ENCODE assay signal across 26 cellular contexts in genomic region chr1:208176654-208177053, GRCh38.
"Had no signal": no experiment of that assay in that cellular context is flagged by ENCODE, and none has a peak within 500 bp of the region (broad histone marks: within the 10 kb centered on the region; RNA-seq: fewer than 3 reads in every experiment).

No MANE protein-coding gene starts in this region.

- ATAC-seq: activated CD8-positive, alpha-beta T cell treated with anti-CD3 and anti-CD28 coated beads, Interleukin-2, amount 10 ng/mL, durations not matched to agents 7 days and 5 days; activated T-helper 17 cell treated with anti-CD3 and anti-CD28 coated beads, Interleukin-2, amount 50 U/mL, for 72 hours; natural killer cell treated with Interleukin-12 subunit alpha and Interleukin-12 subunit beta and Interleukin-15 and Interleukin-18, amount 100 ng/mL, for 72 hours; pancreas; right cardiac atrium; stimulated activated effector memory CD8-positive, alpha-beta T cell treated with anti-CD3 and anti-CD28 coated beads, Interleukin-12 subunit alpha, Interleukin-12 subunit beta, amount 100 ng/mL, for 72 hours; stimulated activated naive CD8-positive, alpha-beta T cell treated with anti-CD3 and anti-CD28 coated beads, Interleukin-15, amount 100 ng/mL, for 72 hours had no signal

- H3K4me3 ChIP-seq: colonic mucosa, dorsolateral prefrontal cortex, left ventricle myocardium inferior, pancreas, suprapubic skin, upper lobe of left lung had no signal

- FAIRE-seq: astrocyte, pancreas, TTC549 had no signal

- H3K27ac ChIP-seq: epithelial cell of prostate, left ventricle myocardium inferior, pancreas, suprapubic skin had no signal

- DNase-seq: activated CD4-positive, alpha-beta T cell treated with anti-CD3 and anti-CD28 coated beads for 1 hour; activated CD4-positive, alpha-beta T cell treated with anti-CD3 and anti-CD28 coated beads, Interleukin-2, amount 50 U/mL, for 1 hour; activated CD8-positive, alpha-beta T cell treated with anti-CD3 and anti-CD28 coated beads, Interleukin-2, amount 10 ng/mL, durations not matched to agents 7 days and 5 days; activated naive CD8-positive, alpha-beta T cell treated with anti-CD3 and anti-CD28 coated beads for 36 hours; activated T-cell treated with anti-CD3 and anti-CD28 coated beads, Interleukin-2, amount 50 U/mL, for 1 hour; colonic mucosa; dorsolateral prefrontal cortex; endodermal cell; immature natural killer cell; left ventricle myocardium inferior; mammary epithelial cell; midbrain; pancreas; right cardiac atrium; stimulated activated CD4-positive, alpha-beta T cell treated with anti-CD3 and anti-CD28 coated beads, Interleukin-12 subunit alpha, Interleukin-12 subunit beta, amount 100 ng/mL, for 4 hours; stimulated activated CD4-positive, alpha-beta T cell treated with anti-CD3 and anti-CD28 coated beads, Interleukin-1b, Interleukin-23, amount 100 ng/mL, for 48 hours; stimulated activated naive CD8-positive, alpha-beta T cell treated with anti-CD3 and anti-CD28 coated beads, Interleukin-15, amount 100 ng/mL, for 72 hours; T-helper 1 cell; upper lobe of left lung had no signal

- H3K36me3 ChIP-seq: colonic mucosa, left ventricle myocardium inferior, suprapubic skin, upper lobe of left lung had no signal

- H3K27me3 ChIP-seq: colonic mucosa, dorsolateral prefrontal cortex, pancreas, suprapubic skin, upper lobe of left lung had no signal

- H3K9me3 ChIP-seq: colonic mucosa, left ventricle myocardium inferior, pancreas, suprapubic skin, upper lobe of left lung had no signal
